In the genomic region with DNA sequence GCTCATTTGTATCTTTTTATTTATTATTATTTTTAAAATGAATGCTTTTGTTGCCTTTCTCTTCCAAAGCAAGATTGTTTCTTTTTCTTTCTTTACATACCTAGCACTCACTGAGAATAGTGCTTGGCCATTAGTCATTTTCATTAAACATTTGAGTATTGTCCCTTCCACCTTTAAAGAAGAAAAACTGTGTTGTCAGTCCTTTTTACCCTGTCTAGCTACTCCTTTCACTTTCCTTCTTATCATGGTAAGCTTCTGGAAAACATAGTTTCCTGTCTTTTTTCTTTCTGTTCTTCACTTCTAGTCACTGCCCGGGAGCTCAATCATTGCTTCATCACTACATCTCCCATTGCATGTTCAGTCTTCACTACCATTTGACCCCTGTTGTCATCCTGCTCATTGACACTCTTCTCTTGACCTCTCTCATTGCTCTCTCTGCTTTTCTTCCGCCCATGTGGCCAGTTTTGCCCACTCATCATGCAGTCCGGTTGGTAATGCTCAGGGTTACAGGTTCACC, we compare ENCODE assay signal across 19 cellular contexts.
"Had no signal": no experiment of that assay in that cellular context is flagged by ENCODE, and none has a peak within 500 bp of the region (broad histone marks: within the 10 kb centered on the region; RNA-seq: fewer than 3 reads in every experiment).

No MANE protein-coding gene starts in this region.

- ATAC-seq: left lung; mucosa of descending colon; naive thymus-derived CD8-positive, alpha-beta T cell; pancreas; stimulated activated memory B cell treated with anti-CD40 and anti-IgM and Interleukin-4, amounts not matched to agents 10 μg/mL and 1 μg/mL and 100 μg/mL, for 72 hours had no signal

- H3K4me3 ChIP-seq: breast epithelium, left lung, mucosa of descending colon, pancreas, thyroid gland had no signal

- DNase-seq: activated CD4-positive, alpha-beta memory T cell treated with anti-CD3 and anti-CD28 coated beads for 36 hours; activated CD4-positive, alpha-beta T cell treated with anti-CD3 and anti-CD28 coated beads for 1 hour; activated naive CD4-positive, alpha-beta T cell; activated naive CD8-positive, alpha-beta T cell treated with anti-CD3 and anti-CD28 coated beads, Interleukin-2, amount 50 U/mL, for 24 hours; aorta; cerebellar nuclear complex; dermis blood vessel endothelial cell; endodermal cell; erythroblast; islet precursor cell; left lung; mucosa of descending colon; naive thymus-derived CD8-positive, alpha-beta T cell; pancreas; thyroid gland had no signal

- FAIRE-seq: pancreas had no signal

- H3K27me3 Mint-ChIP-seq: activated CD4-positive, alpha-beta memory T cell treated with anti-CD3 and anti-CD28 coated beads for 36 hours; activated naive CD8-positive, alpha-beta T cell treated with anti-CD3 and anti-CD28 coated beads, Interleukin-2, amount 50 U/mL, for 24 hours; naive thymus-derived CD8-positive, alpha-beta T cell; stimulated activated memory B cell treated with anti-CD40 and anti-IgM and Interleukin-4, amounts not matched to agents 10 μg/mL and 1 μg/mL and 100 μg/mL, for 72 hours had no signal

- H3K4me1 ChIP-seq: breast epithelium had no signal

- H3K27ac ChIP-seq: breast epithelium, left lung, pancreas, thyroid gland had no signal

- H3K9me3 ChIP-seq: breast epithelium, left lung, mucosa of descending colon, pancreas, thyroid gland had no signal

- H3K9me3 Mint-ChIP-seq: activated CD4-positive, alpha-beta memory T cell treated with anti-CD3 and anti-CD28 coated beads for 36 hours; activated naive CD8-positive, alpha-beta T cell treated with anti-CD3 and anti-CD28 coated beads, Interleukin-2, amount 50 U/mL, for 24 hours; activated T-helper 1 cell treated with anti-CD3 and anti-CD28 coated beads, Interleukin-12 subunit alpha, Interleukin-12 subunit beta, Interleukin-2, Interleukin-4 antibody, amounts not matched to agents 30 ng/mL and 10 ng/mL and 1 ng/mL, durations not matched to agents 14 hours and 24 hours and 36 hours; endodermal cell; naive thymus-derived CD8-positive, alpha-beta T cell; stimulated activated memory B cell treated with anti-CD40 and anti-IgM and Interleukin-4, amounts not matched to agents 10 μg/mL and 1 μg/mL and 100 μg/mL, for 72 hours; T-helper 2 cell treated with Interferon-gamma antibody and Interleukin-4, amounts not matched to agents 5 μg/mL and 100 μg/mL, for 36 hours had no signal

- H3K4me3 Mint-ChIP-seq: activated CD4-positive, alpha-beta memory T cell treated with anti-CD3 and anti-CD28 coated beads for 36 hours; activated naive CD8-positive, alpha-beta T cell treated with anti-CD3 and anti-CD28 coated beads, Interleukin-2, amount 50 U/mL, for 24 hours; activated T-helper 1 cell treated with anti-CD3 and anti-CD28 coated beads, Interleukin-12 subunit alpha, Interleukin-12 subunit beta, Interleukin-2, Interleukin-4 antibody, amounts not matched to agents 30 ng/mL and 10 ng/mL and 1 ng/mL, durations not matched to agents 14 hours and 24 hours and 36 hours; endodermal cell; stimulated activated memory B cell treated with anti-CD40 and anti-IgM and Interleukin-4, amounts not matched to agents 10 μg/mL and 1 μg/mL and 100 μg/mL, for 72 hours; T-helper 2 cell treated with Interferon-gamma antibody and Interleukin-4, amounts not matched to agents 5 μg/mL and 100 μg/mL, for 36 hours had no signal

- H3K36me3 ChIP-seq: breast epithelium, left lung, pancreas, thyroid gland had no signal

- H3K27ac Mint-ChIP-seq: activated CD4-positive, alpha-beta memory T cell treated with anti-CD3 and anti-CD28 coated beads for 36 hours; activated naive CD8-positive, alpha-beta T cell treated with anti-CD3 and anti-CD28 coated beads, Interleukin-2, amount 50 U/mL, for 24 hours; activated T-helper 1 cell treated with anti-CD3 and anti-CD28 coated beads, Interleukin-12 subunit alpha, Interleukin-12 subunit beta, Interleukin-2, Interleukin-4 antibody, amounts not matched to agents 30 ng/mL and 10 ng/mL and 1 ng/mL, durations not matched to agents 14 hours and 24 hours and 36 hours; endodermal cell; stimulated activated memory B cell treated with anti-CD40 and anti-IgM and Interleukin-4, amounts not matched to agents 10 μg/mL and 1 μg/mL and 100 μg/mL, for 72 hours; T-helper 2 cell treated with Interferon-gamma antibody and Interleukin-4, amounts not matched to agents 5 μg/mL and 100 μg/mL, for 36 hours had no signal
